ENCODE assay signal across 14 cellular contexts in genomic region chr14:97878727-97879126, GRCh38.
DNase-seq lines count a peak whose midpoint lies in the region; ATAC-seq and TF ChIP-seq lines count a peak whose summit lies in the region.
"Had no signal": no experiment of that assay in that cellular context is flagged by ENCODE, and none has a peak within 500 bp of the region (broad histone marks: within the 10 kb centered on the region; RNA-seq: fewer than 3 reads in every experiment).

No MANE protein-coding gene starts in this region.

- no peaks in the 10 kb centered on the region for H3K27me3 Mint-ChIP-seq in activated T-cell treated with anti-CD3 and anti-CD28 coated beads, Interleukin-2, amount 50 U/mL, for 4 hours (ENCODE audit: low read depth)
- no peaks in the 10 kb centered on the region for H3K27me3 Mint-ChIP-seq in activated naive CD8-positive, alpha-beta T cell treated with anti-CD3 and anti-CD28 coated beads for 36 hours

- no peak overlapping the region for H3K4me3 ChIP-seq in right atrium auricular region
- no peak overlapping the region for H3K4me3 ChIP-seq in thoracic aorta
- H3K4me3 ChIP-seq: K562, SJCRH30 had no signal

- DNase-seq in activated T-cell treated with anti-CD3 and anti-CD28 coated beads, Interleukin-2, amount 50 U/mL, for 4 hours = peak; percentile 19
- no peak for DNase-seq in activated T-cell treated with anti-CD3 and anti-CD28 coated beads, Interleukin-2, amount 50 U/mL, for 48 hours
- DNase-seq in activated naive CD8-positive, alpha-beta T cell treated with anti-CD3 and anti-CD28 coated beads for 36 hours = no peak
- DNase-seq in right atrium auricular region (ENCODE audit: low spot score) (peak; percentile 69), thoracic aorta (ENCODE audit: low spot score) (no peak), NCI-H774 (lab: John Stamatoyannopoulos, UW) (no peak), EL (no peak), NCI-H128 (lab: John Stamatoyannopoulos, UW; ENCODE audit: unreplicated experiment) (no peak)
- DNase-seq: ACHN, GOT3, NCI-H2227 treated with DMSO at 0.1 percent for 48 hours, SJCRH30 had no signal

- H3K27ac ChIP-seq in right atrium auricular region (no peak overlapping the region), thoracic aorta (peak overlapping the region in 1 of 2 donors; percentile 44)
- H3K27ac ChIP-seq: SJCRH30 had no signal

- H3K4me3 Mint-ChIP-seq in activated T-cell treated with anti-CD3 and anti-CD28 coated beads, Interleukin-2, amount 50 U/mL, for 4 hours = no peak overlapping the region
- no peak overlapping the region for H3K4me3 Mint-ChIP-seq in activated naive CD8-positive, alpha-beta T cell treated with anti-CD3 and anti-CD28 coated beads for 36 hours

- H3K36me3 ChIP-seq in right atrium auricular region (no peaks in the 10 kb centered on the region), thoracic aorta (no peaks in the 10 kb centered on the region)
- H3K36me3 ChIP-seq: SJCRH30 had no signal

- H3K9me3 ChIP-seq in right atrium auricular region (no peaks in the 10 kb centered on the region), thoracic aorta (no peaks in the 10 kb centered on the region)
- H3K9me3 ChIP-seq: SJCRH30 had no signal

- no peaks in the 10 kb centered on the region for H3K9me3 Mint-ChIP-seq in activated T-cell treated with anti-CD3 and anti-CD28 coated beads, Interleukin-2, amount 50 U/mL, for 4 hours
- H3K9me3 Mint-ChIP-seq in activated naive CD8-positive, alpha-beta T cell treated with anti-CD3 and anti-CD28 coated beads for 36 hours = no peaks in the 10 kb centered on the region

- H3K36me3 Mint-ChIP-seq in activated T-cell treated with anti-CD3 and anti-CD28 coated beads, Interleukin-2, amount 50 U/mL, for 4 hours (ENCODE audit: insufficient read depth) = no peaks in the 10 kb centered on the region
- peaks cover 3% of the 10 kb centered on the region for H3K36me3 Mint-ChIP-seq in activated naive CD8-positive, alpha-beta T cell treated with anti-CD3 and anti-CD28 coated beads for 36 hours

- H3K27me3 ChIP-seq in right atrium auricular region = no peaks in the 10 kb centered on the region
- H3K27me3 ChIP-seq in thoracic aorta (replicated peaks; ENCODE audit: insufficient read depth) = no peaks in the 10 kb centered on the region
- H3K27me3 ChIP-seq: SJCRH30 had no signal

- peak overlapping the region; percentile 32 for H3K27ac Mint-ChIP-seq in activated naive CD8-positive, alpha-beta T cell treated with anti-CD3 and anti-CD28 coated beads for 36 hours
- H3K27ac Mint-ChIP-seq: progenitor cell of endocrine pancreas had no signal

- ATAC-seq in activated T-cell treated with anti-CD3 and anti-CD28 coated beads, Interleukin-2, amount 50 U/mL, for 4 hours = peak in 1 of 2 donors; percentile 34
- ATAC-seq in thoracic aorta (ENCODE audit: insufficient number of reproducible peaks, low FRiP score, low read depth) = peak; percentile 80
- ATAC-seq: K562 had no signal

- TF ChIP-seq CTCF in right atrium auricular region (IDR thresholded peaks at IDR 0.05) (no peak), thoracic aorta (IDR thresholded peaks at IDR 0.05) (no peak)

- peaks cover 42% of the 10 kb centered on the region for H3K4me1 Mint-ChIP-seq in activated T-cell treated with anti-CD3 and anti-CD28 coated beads, Interleukin-2, amount 50 U/mL, for 4 hours (ENCODE audit: low read depth)
- peaks cover 43% of the 10 kb centered on the region for H3K4me1 Mint-ChIP-seq in activated naive CD8-positive, alpha-beta T cell treated with anti-CD3 and anti-CD28 coated beads for 36 hours

- H3K4me1 ChIP-seq in right atrium auricular region = no peaks in the 10 kb centered on the region
- peaks cover 11 to 17% of the 10 kb centered on the region in 2 donors for H3K4me1 ChIP-seq in thoracic aorta (ENCODE audit: control insufficient read depth in 1 of 2, low read depth in 2 of 2)
- H3K4me1 ChIP-seq: SJCRH30 had no signal

Comparison
In these comparisons a context has a peak if more than half of its experiments do, and no peak if none do; other contexts are left out.
1. DNase-seq: peak in activated T-cell treated with anti-CD3 and anti-CD28 coated beads, Interleukin-2, amount 50 U/mL, for 4 hours (single experiment) and right atrium auricular region (single experiment); none in activated T-cell treated with anti-CD3 and anti-CD28 coated beads, Interleukin-2, amount 50 U/mL, for 48 hours (0 of 2), activated naive CD8-positive, alpha-beta T cell treated with anti-CD3 and anti-CD28 coated beads for 36 hours (single experiment), thoracic aorta (single experiment), NCI-H774 (single experiment), EL (single experiment) and NCI-H128 (single experiment).